8 cellular contexts compared by ENCODE assay signal in genomic region chr20:25399038-25399430, GRCh38. TPM values are rescaled to one million over a fixed set of nuclear protein-coding genes. Genes with fewer than 3 reads are reported as not detected.
DNase-seq lines count a peak whose midpoint lies in the region; ATAC-seq and TF ChIP-seq lines count a peak whose summit lies in the region.

No MANE protein-coding gene starts in this region.

- H3K27ac Mint-ChIP-seq in CD8-positive, alpha-beta T cell = no peak overlapping the region
- no peak overlapping the region for H3K27ac Mint-ChIP-seq in effector memory CD8-positive, alpha-beta T cell

- peak in 2 of 7 experiments; percentile 5 to 20 for DNase-seq in CD8-positive, alpha-beta T cell
- DNase-seq in NCI-H1048 (lab: John Stamatoyannopoulos, UW) (peak; percentile 44), RWPE1 (ENCODE audit: low spot score) (peak; percentile 65), lung microvascular endothelial cell (ENCODE audit: low read depth in 2 of 2) (peak; percentile 81 to 82), uterus (peak; percentile 29 to 41)
- peak; percentile 8 to 42 (median 15) for DNase-seq in effector memory CD8-positive, alpha-beta T cell

- H3K27me3 ChIP-seq in CD8-positive, alpha-beta T cell (ENCODE audit: insufficient read depth, low read length) = no peaks in the 10 kb centered on the region
- no peaks in the 10 kb centered on the region for H3K27me3 ChIP-seq in uterus

- H3K4me1 ChIP-seq in CD8-positive, alpha-beta T cell (ENCODE audit: insufficient read depth, low read length) = no peaks in the 10 kb centered on the region
- no peaks in the 10 kb centered on the region for H3K4me1 ChIP-seq in uterus

- no peaks in the 10 kb centered on the region for H3K36me3 ChIP-seq in CD8-positive, alpha-beta T cell (ENCODE audit: insufficient read depth, low read length)
- no peaks in the 10 kb centered on the region for H3K36me3 ChIP-seq in uterus

- H3K27ac ChIP-seq in CD8-positive, alpha-beta T cell (ENCODE audit: low read depth, low read length) = no peak overlapping the region
- no peak overlapping the region for H3K27ac ChIP-seq in RWPE1
- H3K27ac ChIP-seq in uterus = no peak overlapping the region

- POLR2A ChIA-PET in CD8-positive, alpha-beta T cell (lab: Charles Lee) = interaction anchor here (1.5 kb wide), 1 partner anchor 9 kb away, joined by 4 read pairs; the partner anchor contains the start of gene GINS1
- POLR2A ChIA-PET in RWPE1 (lab: Yijun Ruan, JAX; ENCODE audit: low non-redundant PET) = no interaction called here

- no peak overlapping the region for H3K4me3 ChIP-seq in CD8-positive, alpha-beta T cell (ENCODE audit: low read depth, low read length)
- H3K4me3 ChIP-seq in uterus = no peak overlapping the region

- no peaks in the 10 kb centered on the region for H3K9me3 ChIP-seq in CD8-positive, alpha-beta T cell (ENCODE audit: low read length)
- peaks cover 0 to 6% of the 10 kb centered on the region in 2 donors for H3K9me3 ChIP-seq in uterus

- intact Hi-C loops in CD8-positive, alpha-beta T cell (cut with DNase I, micrococcal nuclease) = loop anchor here (1.0 to 10.0 kb wide), 7 partner anchors 87 to 1374 kb away; partner anchors contain the start of gene NANP (in 1 of the 2)
- intact Hi-C loops in uterus (cut with DNase I; ENCODE audit: low total_unique reads) = loop anchor here (5.0 to 10.0 kb wide), 3 partner anchors 104 to 404 kb away; partner anchors contain the start of gene APMAP

- no peaks in the 10 kb centered on the region for H3K27me3 Mint-ChIP-seq in CD8-positive, alpha-beta T cell (ENCODE audit: low read depth)
- peaks cover 5 to 23% of the 10 kb centered on the region in 2 donors for H3K27me3 Mint-ChIP-seq in effector memory CD8-positive, alpha-beta T cell

- peaks cover 16% of the 10 kb centered on the region for H3K9me3 Mint-ChIP-seq in CD8-positive, alpha-beta T cell
- peaks cover 5 to 9% of the 10 kb centered on the region in 2 donors for H3K9me3 Mint-ChIP-seq in effector memory CD8-positive, alpha-beta T cell

- no peak overlapping the region for H3K4me3 Mint-ChIP-seq in CD8-positive, alpha-beta T cell
- H3K4me3 Mint-ChIP-seq in effector memory CD8-positive, alpha-beta T cell = no peak overlapping the region

- peaks cover 9% of the 10 kb centered on the region for H3K36me3 Mint-ChIP-seq in CD8-positive, alpha-beta T cell
- no peaks in the 10 kb centered on the region for H3K36me3 Mint-ChIP-seq in effector memory CD8-positive, alpha-beta T cell (ENCODE audit: insufficient read depth)

- CTCF ChIA-PET in CD8-positive, alpha-beta T cell (lab: Charles Lee) = interaction anchor here (0.6 to 7.8 kb wide), 19 partner anchors 8 to 404 kb away, joined by 3 to 75 read pairs (median 4); partner anchors contain the start of genes ABHD12 and GINS1
- CTCF ChIA-PET in RWPE1 (lab: Yijun Ruan, JAX) = interaction anchor here (0.6 to 1.8 kb wide), 15 partner anchors 8 to 146 kb away, joined by 3 to 10 read pairs (median 4); partner anchors contain the start of genes ABHD12 and GINS1

- peak; percentile 47 for TF ChIP-seq CTCF in CD8-positive, alpha-beta T cell (IDR thresholded peaks at IDR 0.05)
- TF ChIP-seq CTCF in RWPE1 (conservative IDR thresholded peaks at IDR 0.05; ENCODE audit: low read depth) (peak; percentile 80), uterus (IDR thresholded peaks at IDR 0.05) (peak; percentile 47 to 78 (median 64))

- TF ChIP-seq POLR2A in uterus (IDR thresholded peaks at IDR 0.05) = no peak

- ATAC-seq in CD8-positive, alpha-beta T cell = peak; percentile 54
- ATAC-seq in GM19351 (IDR thresholded peaks at IDR 0.05; ENCODE audit: unreplicated experiment) = peak; percentile 58
- ATAC-seq in effector memory CD8-positive, alpha-beta T cell (replicated peaks) = peak; percentile 64
- ATAC-seq in HG03342 (IDR thresholded peaks at IDR 0.05; ENCODE audit: unreplicated experiment) = no peak

- H3K4me1 Mint-ChIP-seq in CD8-positive, alpha-beta T cell (ENCODE audit: low read depth) = no peaks in the 10 kb centered on the region
- no peaks in the 10 kb centered on the region for H3K4me1 Mint-ChIP-seq in effector memory CD8-positive, alpha-beta T cell (ENCODE audit: low read depth in 2 of 2)

RNA-seq across cellular contexts. Expression of gene ABHD12, which starts 8.4 kb away (rescaled TPM):
- 10 to 100 TPM; 14.1 to 17.9 TPM for total RNA-seq in CD8-positive, alpha-beta T cell
- total RNA-seq in lung microvascular endothelial cell (20.0 and 23.2 TPM in 2 replicates), uterus (10 to 100 TPM in 3 of 4 donors, 1 to 10 TPM in 1; 10.0 to 47.6 (median 36.3) TPM)

RNA-seq across cellular contexts. Expression of gene GINS1, which starts 8.4 kb away (rescaled TPM):
- under 1 TPM; 0.28 to 0.30 TPM for total RNA-seq in CD8-positive, alpha-beta T cell
- total RNA-seq in lung microvascular endothelial cell = 3.4 and 8.3 TPM in 2 replicates
- 10 to 100 TPM in 1 of 4 donors, 1 to 10 TPM in 1, not detected in 2; 1.3 to 14.3 TPM for total RNA-seq in uterus
